In the genomic region with DNA sequence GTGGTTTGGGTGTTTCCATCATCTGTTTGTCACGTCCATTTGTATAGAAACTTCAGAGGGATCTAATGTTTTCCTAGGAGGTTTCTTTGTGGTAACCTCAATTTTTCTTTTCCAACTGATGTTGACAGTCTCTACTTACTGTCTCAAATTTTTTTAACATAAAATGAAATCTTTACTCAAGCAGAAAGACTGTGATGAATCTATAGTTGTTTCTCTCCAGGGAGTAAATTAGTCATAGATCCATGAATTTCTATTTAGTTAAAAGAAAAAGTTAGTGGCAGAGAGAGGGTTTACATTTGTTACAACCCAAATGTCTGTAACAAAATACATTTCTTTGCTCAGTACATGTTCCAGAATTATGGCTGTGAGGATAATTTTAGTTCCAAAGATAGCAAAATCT, we compare ENCODE assay signal across 15 cellular contexts.
"Had no signal": no experiment of that assay in that cellular context is flagged by ENCODE, and none has a peak within 500 bp of the region (broad histone marks: within the 10 kb centered on the region; RNA-seq: fewer than 3 reads in every experiment).

No MANE protein-coding gene starts in this region.

- H3K27ac ChIP-seq: foreskin keratinocyte, prostate gland had no signal

- H3K27me3 ChIP-seq: foreskin keratinocyte, transverse colon had no signal

- H3K4me1 ChIP-seq: foreskin keratinocyte, prostate gland had no signal

- H3K9me3 ChIP-seq: mucosa of descending colon, prostate gland, transverse colon had no signal

- H3K36me3 ChIP-seq: prostate gland, transverse colon had no signal

- DNase-seq: activated B cell treated with CpG ODN at 0.5 μM for 24 hours; activated CD4-positive, alpha-beta T cell treated with anti-CD3 and anti-CD28 coated beads, Interleukin-2, amount 10 ng/mL, durations not matched to agents 7 days and 5 days; activated effector memory CD4-positive, alpha-beta T cell treated with Interleukin-2 at 50 U/mL for 16 hours; amniotic stem cell; cerebellar nuclear complex; dermis blood vessel endothelial cell; erythroblast; foreskin keratinocyte; left cardiac atrium; mucosa of descending colon; natural killer cell; nucleus accumbens; T-helper 17 cell; transverse colon had no signal

- H3K4me3 ChIP-seq: mucosa of descending colon, prostate gland, transverse colon had no signal
